ENCODE assay signal across 6 cellular contexts in the genomic region with DNA sequence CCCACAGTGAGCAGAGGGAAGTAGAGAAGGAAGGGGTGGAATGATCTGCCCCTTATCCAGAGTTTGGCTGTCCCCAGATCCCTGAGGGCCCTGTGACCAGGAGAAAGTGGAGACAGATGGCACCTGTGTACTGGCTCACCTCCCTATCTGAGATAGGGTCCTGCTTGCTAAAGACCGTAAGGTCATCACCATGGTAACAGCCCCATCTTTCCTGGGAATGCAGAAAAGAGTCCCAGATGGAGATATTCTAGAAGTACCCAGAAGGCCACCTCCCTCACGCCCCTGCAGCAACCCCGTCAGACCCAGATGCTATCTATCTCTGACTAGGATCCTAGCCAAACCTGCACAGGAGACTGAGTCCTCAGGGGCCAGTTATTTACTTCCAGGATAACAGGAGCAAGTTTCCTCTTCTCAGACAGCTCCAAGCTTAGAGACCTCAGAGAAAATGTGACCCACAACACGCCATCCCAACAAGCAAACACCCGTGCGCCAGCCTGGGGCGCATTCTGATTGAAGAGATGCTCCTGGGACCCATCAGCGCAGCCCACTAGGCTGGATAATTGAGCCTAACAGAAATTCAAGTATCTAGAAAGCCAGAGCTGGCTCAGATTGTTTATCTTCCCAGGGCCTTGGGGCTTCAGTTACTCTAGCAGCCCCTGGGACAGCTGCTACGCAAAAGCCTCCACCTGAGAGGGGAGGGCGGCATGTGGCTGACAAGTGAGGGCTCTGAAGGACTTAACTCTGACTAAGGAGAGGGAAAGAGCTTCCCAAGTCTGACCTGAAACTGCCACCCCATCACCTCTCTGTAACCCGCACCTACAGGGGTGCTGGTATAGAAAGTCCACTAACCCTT. TPM values are rescaled to one million over a fixed set of nuclear protein-coding genes. Genes with fewer than 3 reads are reported as not detected.
A peak's percentile ranks its signal among the peaks of the same experiment; 100 is the strongest.
DNase-seq lines count a peak whose midpoint lies in the region; ATAC-seq and TF ChIP-seq lines count a peak whose summit lies in the region.

No MANE protein-coding gene starts in this region.

- peak overlapping the region; percentile 92 for H3K4me3 Mint-ChIP-seq in memory B cell

- peaks cover 36% of the 10 kb centered on the region for H3K4me1 ChIP-seq in DOHH2 (ENCODE audit: control insufficient read depth, low read length)

- DNase-seq in memory B cell (ENCODE audit: low spot score in 2 of 2) (no peak), cerebellum (ENCODE audit: low spot score) (no peak)
- no peak for DNase-seq in stimulated activated CD4-positive, alpha-beta T cell treated with anti-CD3 and anti-CD28 coated beads, Interleukin-2, amount 100 ng/mL, for 48 hours

- no peak overlapping the region for H2AFZ ChIP-seq in SU-DHL-6 (ENCODE audit: low read depth, low read length, severe bottlenecking)

- H3K27ac ChIP-seq in DOHH2 (ENCODE audit: low read depth, low read length) = no peak overlapping the region
- no peak overlapping the region for H3K27ac ChIP-seq in SU-DHL-6 (ENCODE audit: low read depth, low read length)

- H3K79me2 ChIP-seq in DOHH2 (ENCODE audit: control insufficient read depth, low read length) (peaks cover 42% of the 10 kb centered on the region), SU-DHL-6 (ENCODE audit: insufficient read depth, low read length) (peaks cover 31% of the 10 kb centered on the region)

- H3K4me1 Mint-ChIP-seq in memory B cell = peaks cover 51% of the 10 kb centered on the region

- peaks cover 26% of the 10 kb centered on the region for H3K36me3 ChIP-seq in DOHH2 (ENCODE audit: control insufficient read depth, low read length)
- H3K36me3 ChIP-seq in SU-DHL-6 (ENCODE audit: low read length) = no peaks in the 10 kb centered on the region

- no peaks in the 10 kb centered on the region for H3K27me3 ChIP-seq in DOHH2 (ENCODE audit: control insufficient read depth, low read length)
- H3K27me3 ChIP-seq in SU-DHL-6 (ENCODE audit: low read length) = no peaks in the 10 kb centered on the region

- H3K4me2 ChIP-seq in DOHH2 (ENCODE audit: low read length) = peak overlapping the region; percentile 96
- peak overlapping the region; percentile 89 for H3K4me2 ChIP-seq in SU-DHL-6 (ENCODE audit: low read depth, low read length, poor library complexity, severe bottlenecking)

- no peaks in the 10 kb centered on the region for H3K9me3 Mint-ChIP-seq in memory B cell

- TF ChIP-seq CTCF in DOHH2 (IDR thresholded peaks at IDR 0.05; ENCODE audit: low read depth, low read length, poor library complexity, severe bottlenecking) (no peak), SU-DHL-6 (IDR thresholded peaks at IDR 0.05; ENCODE audit: insufficient read depth, low read length, poor library complexity, severe bottlenecking) (no peak)

- H3F3A ChIP-seq in DOHH2 (ENCODE audit: control insufficient read depth, insufficient read depth) (no peaks in the 10 kb centered on the region), SU-DHL-6 (ENCODE audit: insufficient read depth) (no peaks in the 10 kb centered on the region)

- no peaks in the 10 kb centered on the region for H3K27me3 Mint-ChIP-seq in memory B cell

- ATAC-seq in memory B cell (ENCODE audit: low read depth) (no peak), GM21390 (IDR thresholded peaks at IDR 0.05; ENCODE audit: unreplicated experiment) (no peak)

- H3K36me3 Mint-ChIP-seq in memory B cell = peaks cover 20% of the 10 kb centered on the region

- peak overlapping the region; percentile 89 for H3K27ac Mint-ChIP-seq in memory B cell

- H3K9me3 ChIP-seq in DOHH2 (ENCODE audit: control insufficient read depth, insufficient read depth, low read length) = no peaks in the 10 kb centered on the region
- no peaks in the 10 kb centered on the region for H3K9me3 ChIP-seq in SU-DHL-6 (ENCODE audit: insufficient read depth, low read length)

- no peaks in the 10 kb centered on the region for H4K20me1 ChIP-seq in DOHH2 (ENCODE audit: control insufficient read depth, insufficient read depth, low read depth, low read length)
- no peaks in the 10 kb centered on the region for H4K20me1 ChIP-seq in SU-DHL-6 (ENCODE audit: low read depth, low read length)

- H3K9me2 ChIP-seq in DOHH2 (replicated peaks; ENCODE audit: control insufficient read depth, low read length) = no peaks in the 10 kb centered on the region
- H3K9me2 ChIP-seq in SU-DHL-6 (replicated peaks; ENCODE audit: insufficient read depth, low read length) = no peaks in the 10 kb centered on the region

- H3K9ac ChIP-seq in SU-DHL-6 (ENCODE audit: low read length) = peak overlapping the region; percentile 78

- H3K4me3 ChIP-seq in DOHH2 (ENCODE audit: low read length) = peak overlapping the region; percentile 92; the same call in 1 of the 2 replicates
- peak overlapping the region; percentile 90 for H3K4me3 ChIP-seq in SU-DHL-6 (ENCODE audit: insufficient read depth, low read length, poor library complexity, severe bottlenecking)

RNA-seq across cellular contexts. Expression of a gene that starts 1.9 kb away (rescaled TPM):
- total RNA-seq in cerebellum = 43.9 TPM

RNA-seq across cellular contexts. Expression of a gene that starts 2.0 kb away (rescaled TPM):
- total RNA-seq in cerebellum = not detected

RNA-seq across cellular contexts. Expression of a gene that starts 7.1 kb away (rescaled TPM):
- 16.2 TPM for total RNA-seq in cerebellum

RNA-seq across cellular contexts. Expression of a gene that starts 37.3 kb away (rescaled TPM):
- total RNA-seq in cerebellum = not detected

RNA-seq across cellular contexts. Expression of a gene that starts 55.1 kb away (rescaled TPM):
- total RNA-seq in cerebellum = 50.5 TPM
